Comparison of ENCODE assay signal across 9 cellular contexts in genomic region chr2:239298126-239298804, GRCh38.
DNase-seq lines count a peak whose midpoint lies in the region; ATAC-seq and TF ChIP-seq lines count a peak whose summit lies in the region.
"Had no signal": no experiment of that assay in that cellular context is flagged by ENCODE, and none has a peak within 500 bp of the region (broad histone marks: within the 10 kb centered on the region; RNA-seq: fewer than 3 reads in every experiment).

No MANE protein-coding gene starts in this region.

- peaks cover 75% of the 10 kb centered on the region for H3K4me1 Mint-ChIP-seq in activated naive CD8-positive, alpha-beta T cell (ENCODE audit: low read depth)

- H3K27me3 ChIP-seq in heart right ventricle = no peaks in the 10 kb centered on the region
- H3K27me3 ChIP-seq in psoas muscle (ENCODE audit: insufficient read depth in 3 of 3, low read length in 2 of 3) = no peaks in the 10 kb centered on the region
- no peaks in the 10 kb centered on the region for H3K27me3 ChIP-seq in aorta (ENCODE audit: control insufficient read depth in 1 of 2, insufficient read depth in 2 of 2, low read length in 1 of 2)

- H3K27me3 Mint-ChIP-seq in activated naive CD8-positive, alpha-beta T cell = no peaks in the 10 kb centered on the region

- peak overlapping the region; percentile 91 for H3K4me3 Mint-ChIP-seq in activated naive CD8-positive, alpha-beta T cell

- H3K4me3 ChIP-seq in heart right ventricle = no peak overlapping the region
- H3K4me3 ChIP-seq in psoas muscle = peak overlapping the region; percentile 44
- no peak overlapping the region for H3K4me3 ChIP-seq in aorta (ENCODE audit: low read length in 2 of 2)

- 75 to 77% methylated on average over 14 of the region's 14 CpGs for WGBS in heart right ventricle, 2 donors
- WGBS in psoas muscle, 3 donors = 44 to 67% (median 44%) methylated on average over 14 of the region's 14 CpGs
- WGBS in aorta, 2 donors = 88 to 92% methylated on average over 14 of the region's 14 CpGs

- H3K27ac Mint-ChIP-seq in activated naive CD8-positive, alpha-beta T cell = peak overlapping the region; percentile 94

- H3K27ac ChIP-seq in heart right ventricle (peak overlapping the region in 5 of 10 donors; percentile 2 to 65 (median 41)), psoas muscle (peak overlapping the region; percentile 97), aorta (ENCODE audit: low read depth in 1 of 2, low read length in 2 of 2) (no peak overlapping the region)

- DNase-seq in cardiac septum (ENCODE audit: low spot score) (peak; percentile 71), heart right ventricle (no peak), psoas muscle (peak; percentile 27 to 40), aorta (peak; percentile 56 to 61)
- DNase-seq: dermis blood vessel endothelial cell had no signal

- TF ChIP-seq CTCF in heart right ventricle (IDR thresholded peaks at IDR 0.05) = no peak
- TF ChIP-seq CTCF in psoas muscle (IDR thresholded peaks at IDR 0.05) = no peak

- peaks cover 11 to 85% (median 70%) of the 10 kb centered on the region in 9 donors for H3K4me1 ChIP-seq in heart right ventricle
- peaks cover 87% of the 10 kb centered on the region for H3K4me1 ChIP-seq in psoas muscle
- no peaks in the 10 kb centered on the region for H3K4me1 ChIP-seq in aorta (ENCODE audit: control insufficient read depth in 1 of 2, insufficient read depth in 2 of 2, low read length in 2 of 2)

- no peaks in the 10 kb centered on the region for H3K36me3 Mint-ChIP-seq in activated naive CD8-positive, alpha-beta T cell

- intact Hi-C loops in cardiac septum (cut with DNase I) (no loop called here), heart right ventricle (cut with DNase I) (no loop called here), psoas muscle (cut with DNase I) (no loop called here), aorta (cut with DNase I) (loop anchor here in 1 of 2 donors (10.0 kb wide), 1 partner anchor 153 kb away; no protein-coding TSS in a partner anchor)

- no peaks in the 10 kb centered on the region for H3K9me3 Mint-ChIP-seq in activated naive CD8-positive, alpha-beta T cell (ENCODE audit: low read depth)

- ATAC-seq in heart right ventricle (no peak), psoas muscle (peak; percentile 3 to 36 (median 22)), aorta (ENCODE audit: low FRiP score) (no peak), HG02759 (IDR thresholded peaks at IDR 0.05; ENCODE audit: unreplicated experiment) (no peak), HG03520 (IDR thresholded peaks at IDR 0.05; ENCODE audit: unreplicated experiment) (no peak), HG03571 (IDR thresholded peaks at IDR 0.05; ENCODE audit: unreplicated experiment) (no peak)

- H3K36me3 ChIP-seq in heart right ventricle (no peaks in the 10 kb centered on the region), psoas muscle (ENCODE audit: insufficient read depth in 1 of 2, low read depth in 1 of 2) (peaks cover 0 to 18% of the 10 kb centered on the region in 2 donors), aorta (ENCODE audit: control insufficient read depth in 1 of 2, insufficient read depth in 2 of 2, low read length in 1 of 2) (no peaks in the 10 kb centered on the region)

- H3K9me3 ChIP-seq in heart right ventricle (no peaks in the 10 kb centered on the region), psoas muscle (no peaks in the 10 kb centered on the region), aorta (ENCODE audit: control insufficient read depth, low read length) (no peaks in the 10 kb centered on the region)

Comparison
In these comparisons a context has a peak if more than half of its experiments do, and no peak if none do; other contexts are left out.
1. DNase-seq: peak in cardiac septum (single experiment), psoas muscle (2 of 2) and aorta (2 of 2); none in heart right ventricle (0 of 2).
2. ATAC-seq: peak in psoas muscle (4 of 4); none in heart right ventricle (0 of 8), aorta (single experiment), HG02759 (single experiment), HG03520 (single experiment) and HG03571 (single experiment).